In genomic region chr1:64965239-64966157, GRCh38 we compare ENCODE assay signal across 8 cellular contexts.
DNase-seq lines count a peak whose midpoint lies in the region; ATAC-seq and TF ChIP-seq lines count a peak whose summit lies in the region.

No MANE protein-coding gene starts in this region.

- H3K4me1 ChIP-seq in muscle layer of colon (ENCODE audit: insufficient read depth, low read length): peaks cover 30% of the 10 kb centered on the region

- no peaks in the 10 kb centered on the region for H3K36me3 ChIP-seq in muscle layer of colon (ENCODE audit: insufficient read depth, low read length)

- H3K27ac ChIP-seq in muscle layer of colon (ENCODE audit: low read depth, low read length): peak overlapping the region; percentile 91

- H3K4me3 ChIP-seq in epithelial cell of esophagus (ENCODE audit: low read length) (peak overlapping the region; percentile 85), muscle layer of colon (ENCODE audit: low read depth in 1 of 2, low read length in 2 of 2) (peak overlapping the region; percentile 87 to 90)

- ATAC-seq in HG02885 (IDR thresholded peaks at IDR 0.05; ENCODE audit: poor library complexity, unreplicated experiment): peak; percentile 51

- no peak for TF ChIP-seq CTCF in epithelial cell of esophagus (IDR thresholded peaks at IDR 0.05; ENCODE audit: insufficient read depth, low read depth, low read length, missing control alignments)

- H3K9ac ChIP-seq in muscle layer of colon (ENCODE audit: low read length): peak overlapping the region; percentile 88

- H3K9me3 ChIP-seq in muscle layer of colon (ENCODE audit: low read length): no peaks in the 10 kb centered on the region

- DNase-seq in NCI-H1694 (lab: John Stamatoyannopoulos, UW) (peak; percentile 18), NCI-H1694 treated with DMSO at 0.1 percent for 48 hours (lab: John Stamatoyannopoulos, UW) (no peak), NCI-H526 treated with DMSO at 0.1 percent for 48 hours (lab: John Stamatoyannopoulos, UW) (peak; percentile 24), activated T-cell treated with anti-CD3 and anti-CD28 coated beads for 1 hour (ENCODE audit: low read depth) (peak; percentile 63), epithelial cell of esophagus (ENCODE audit: low read depth) (peak; percentile 55)
- DNase-seq in stimulated activated CD8-positive, alpha-beta memory T cell treated with anti-CD3 and anti-CD28 coated beads, Interleukin-7, amount 100 ng/mL, for 48 hours (ENCODE audit: extremely low read depth in 1 of 2, low read depth in 1 of 2): peak; percentile 50 to 51

- no peaks in the 10 kb centered on the region for H3K27me3 ChIP-seq in muscle layer of colon (ENCODE audit: control insufficient read depth in 1 of 2, insufficient read depth in 2 of 2, low read length in 2 of 2)
